In the genomic region with DNA sequence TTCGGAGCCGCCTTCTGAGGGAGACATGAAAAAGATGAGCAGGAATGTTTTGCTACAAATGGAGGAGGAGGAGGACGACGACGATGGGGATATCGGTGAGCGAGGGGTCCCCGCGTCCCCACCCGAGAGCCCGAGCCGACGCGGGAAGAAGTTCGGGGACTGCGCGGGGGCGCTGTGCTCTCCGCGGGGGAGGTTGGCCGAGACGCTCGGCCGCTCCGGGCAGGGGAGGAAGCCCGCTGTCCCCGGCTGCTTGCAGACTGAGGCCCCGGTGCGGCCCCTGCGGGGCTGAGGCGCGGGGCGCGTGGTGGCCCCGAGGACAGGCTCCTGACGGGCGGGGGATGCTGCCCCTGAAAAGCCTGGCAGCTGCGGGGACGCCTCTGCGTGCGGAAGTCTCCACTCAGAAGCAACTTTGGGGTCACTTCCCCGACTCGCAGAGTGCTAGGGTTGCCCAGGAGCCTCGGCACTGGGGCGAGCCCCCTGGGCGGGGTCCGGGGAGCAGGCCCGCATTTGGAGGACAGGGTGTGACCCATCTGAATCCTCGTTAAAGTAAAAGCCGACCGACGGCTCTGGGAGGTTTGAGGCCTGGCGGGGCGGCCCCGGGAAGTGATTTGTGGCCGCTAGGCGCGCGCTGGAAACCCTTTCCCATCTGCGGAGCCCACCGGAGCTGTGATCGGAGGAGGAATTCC, we compare ENCODE assay signal across 7 cellular contexts. TPM values are rescaled to one million over a fixed set of nuclear protein-coding genes. Genes with fewer than 3 reads are reported as not detected.
DNase-seq lines count a peak whose midpoint lies in the region; FAIRE-seq and TF ChIP-seq lines count a peak whose summit lies in the region.

No MANE protein-coding gene starts in this region.

- no peaks in the 10 kb centered on the region; the same call in 1 of the 2 replicates for H3K79me1 ChIP-seq in H1 (ENCODE audit: low read depth, low read length)

- H3K4me3 ChIP-seq in HAP-1 (peak overlapping the region; percentile 78), MM.1S (ENCODE audit: low read length) (peak overlapping the region; percentile 81), H1 (ENCODE audit: extremely low read depth in 1 of 4, insufficient read depth in 2 of 4, low read depth in 3 of 4, low read length in 4 of 4) (peak overlapping the region; percentile 70 to 98 (median 84))

- peak overlapping the region; percentile 88 for H3K56ac ChIP-seq in H1 (replicated peaks; ENCODE audit: insufficient read length, low read depth, low read length)

- peak overlapping the region; percentile 53 for H4K91ac ChIP-seq in H1 (replicated peaks; ENCODE audit: insufficient read length, low read length)

- peaks cover 5% of the 10 kb centered on the region for H3K9me3 Mint-ChIP-seq in mesothelial cell of epicardium

- H2BK15ac ChIP-seq in H1 (ENCODE audit: low read length), result no peak overlapping the region

- H2BK12ac ChIP-seq in H1 (ENCODE audit: low read depth, low read length), result no peak overlapping the region

- peak overlapping the region; percentile 84 for H2AFZ ChIP-seq in MM.1S (ENCODE audit: low read length)
- no peak overlapping the region; the same call in 1 of the 2 replicates for H2AFZ ChIP-seq in H1 (ENCODE audit: low read length)

- POLR2A ChIA-PET in H1 (lab: Charles Lee; ENCODE audit: partially characterized antibody), result interaction anchor here (1.0 to 7.5 kb wide), 13 partner anchors 9 to 58 kb away, joined by 3 to 75 read pairs (median 5); no protein-coding TSS in a partner anchor

- peaks cover 34% of the 10 kb centered on the region for H3K4me1 Mint-ChIP-seq in mesothelial cell of epicardium

- H3K27me3 Mint-ChIP-seq in mesothelial cell of epicardium (ENCODE audit: low read depth), result no peaks in the 10 kb centered on the region

- peak overlapping the region; percentile 80 for H3K18ac ChIP-seq in H1 (ENCODE audit: extremely low read depth, low read length)

- CTCF ChIA-PET in H1 (lab: Charles Lee; ENCODE audit: partially characterized antibody), result interaction anchor here (0.9 to 2.3 kb wide), 11 partner anchors 10 to 209 kb away, joined by 3 to 10 read pairs (median 4); no protein-coding TSS in a partner anchor

- H4K8ac ChIP-seq in H1 (ENCODE audit: extremely low read depth, insufficient read depth, low read length), result peak overlapping the region; percentile 88

- peak; percentile 37 for TF ChIP-seq CTCF in GM12874 (IDR thresholded peaks at IDR 0.05; ENCODE audit: insufficient read depth, low read depth, low read length)
- peak; percentile 15; the same call in 1 of the 2 replicates for TF ChIP-seq CTCF in MM.1S (IDR thresholded peaks at IDR 0.05; ENCODE audit: low read length)
- TF ChIP-seq CTCF in H1 (IDR thresholded peaks at IDR 0.05; ENCODE audit: control extremely low read depth in 1 of 3, insufficient read depth in 1 of 3, low read depth in 1 of 3, low read length in 3 of 3), result peak; percentile 6 to 18 (median 15); a peak in 3 of 4 replicates
- TF ChIP-seq CTCF in mesothelial cell of epicardium (IDR thresholded peaks at IDR 0.05; ENCODE audit: unreplicated experiment), result no peak

- peak overlapping the region; percentile 84 for H3K4me3 Mint-ChIP-seq in mesothelial cell of epicardium

- H3K4me2 ChIP-seq in MM.1S (ENCODE audit: low read depth, low read length), result peak overlapping the region; percentile 77; the same call in 1 of the 2 replicates
- H3K4me2 ChIP-seq in H1 (ENCODE audit: insufficient read depth in 1 of 2, low read depth in 2 of 2, low read length in 2 of 2), result peak overlapping the region; percentile 94 to 98

- peak overlapping the region; percentile 99 for H3K27ac Mint-ChIP-seq in mesothelial cell of epicardium

- peaks cover 5% of the 10 kb centered on the region for H3K36me3 Mint-ChIP-seq in mesothelial cell of epicardium

- no peak overlapping the region for H3K14ac ChIP-seq in H1 (ENCODE audit: insufficient read length)

- in situ Hi-C loops in HAP-1 (cut with MboI; ENCODE audit: low sequenced_read_pairs), result no loop called here

- peaks cover 58% of the 10 kb centered on the region for H3K79me2 ChIP-seq in MM.1S (ENCODE audit: low read length)
- H3K79me2 ChIP-seq in H1 (ENCODE audit: control insufficient read depth in 1 of 2, insufficient read depth in 2 of 2, low read length in 2 of 2), result peaks cover 6 to 47% of the 10 kb centered on the region in 2 experiments

- peaks cover 4% of the 10 kb centered on the region for H3K23me2 ChIP-seq in H1 (ENCODE audit: low read depth, low read length)

- no peak overlapping the region for H2BK120ac ChIP-seq in H1 (replicated peaks; ENCODE audit: low read depth, low read length)

- peak overlapping the region; percentile 80 for H3K27ac ChIP-seq in MM.1S (ENCODE audit: low read length)
- H3K27ac ChIP-seq in H1 (ENCODE audit: low read depth, low read length), result peak overlapping the region; percentile 86; the same call in 1 of the 2 replicates

- H4K20me1 ChIP-seq in MM.1S (ENCODE audit: insufficient read depth, low read length) (no peaks in the 10 kb centered on the region), H1 (replicated peaks in 1 of 2; ENCODE audit: control insufficient read depth in 1 of 2, insufficient read depth in 2 of 2, low read length in 2 of 2) (no peaks in the 10 kb centered on the region)

- H3K27me3 ChIP-seq in HAP-1 (ENCODE audit: low read depth) (no peaks in the 10 kb centered on the region), MM.1S (replicated peaks; ENCODE audit: insufficient read depth, low read length) (no peaks in the 10 kb centered on the region), H1 (replicated peaks in 1 of 4; ENCODE audit: control insufficient read depth in 3 of 4, extremely low read depth in 1 of 4, insufficient read depth in 3 of 4, low read length in 3 of 4) (no peaks in the 10 kb centered on the region)

- peak overlapping the region; percentile 74 for H4K5ac ChIP-seq in H1 (ENCODE audit: insufficient read length, low read depth, low read length)

- H2BK5ac ChIP-seq in H1 (ENCODE audit: low read depth, low read length), result peak overlapping the region; percentile 94

- H3K4ac ChIP-seq in H1 (replicated peaks; ENCODE audit: insufficient read length, low read depth, low read length), result no peak overlapping the region

- H2BK20ac ChIP-seq in H1 (ENCODE audit: low read length), result no peak overlapping the region

- H3F3A ChIP-seq in MM.1S (ENCODE audit: insufficient read depth, low read length), result peaks cover 22% of the 10 kb centered on the region

- WGBS in H1 (ENCODE audit: extremely low coverage in 1 of 2, insufficient coverage in 1 of 2, insufficient read length in 1 of 2, insufficient replicate concordance in 2 of 2, low coverage in 1 of 2, low lambda C conversion rate in 2 of 2, missing lambda C conversion rate in 1 of 2), 2 experiments, result 2% methylated on average over 61 of the region's 62 CpGs; no CpG with 5 or more reads in 1 of the 2 experiments

- H3K4me1 ChIP-seq in HAP-1 (peaks cover 22% of the 10 kb centered on the region), MM.1S (ENCODE audit: low read length) (peaks cover 19% of the 10 kb centered on the region), H1 (replicated peaks in 1 of 4; ENCODE audit: control insufficient read depth in 3 of 4, insufficient read depth in 4 of 4, low read length in 3 of 4) (peaks cover 0 to 21% (median 11%) of the 10 kb centered on the region in 4 experiments; a peak in 5 of 7 replicates)

- H3K9me2 ChIP-seq in MM.1S (replicated peaks; ENCODE audit: insufficient read depth, low read length), result no peaks in the 10 kb centered on the region

- H3K9ac ChIP-seq in MM.1S (ENCODE audit: low read length), result peak overlapping the region; percentile 82
- H3K9ac ChIP-seq in H1 (replicated peaks in 1 of 4; ENCODE audit: extremely low read depth in 1 of 4, low read depth in 3 of 4, low read length in 3 of 4), result peak overlapping the region; percentile 67 to 95 (median 82)

- TF ChIP-seq RAD21 in H1 (IDR thresholded peaks at IDR 0.05 in 1 of 2, conservative IDR thresholded peaks at IDR 0.05 in 1 of 2; ENCODE audit: low read depth in 2 of 2, low read length in 2 of 2), result peak; percentile 27 to 28; a peak in 3 of 4 replicates

- H2AK5ac ChIP-seq in H1 (ENCODE audit: low read depth, low read length), result no peak overlapping the region

- H3K9me3 ChIP-seq in HAP-1 (no peaks in the 10 kb centered on the region), MM.1S (replicated peaks; ENCODE audit: insufficient read depth, low read length) (no peaks in the 10 kb centered on the region), H1 (ENCODE audit: insufficient read depth in 2 of 2, low read depth in 1 of 2, low read length in 1 of 2) (no peaks in the 10 kb centered on the region)

- FAIRE-seq in H1 (lab: Jason Lieb, UNC), result no peak

- H3K36me3 ChIP-seq in HAP-1 (replicated peaks) (no peaks in the 10 kb centered on the region), MM.1S (replicated peaks; ENCODE audit: insufficient read depth, low read length) (no peaks in the 10 kb centered on the region), H1 (ENCODE audit: control insufficient read depth in 2 of 4, insufficient read depth in 4 of 4, low read length in 3 of 4) (no peaks in the 10 kb centered on the region)

- no peak for TF ChIP-seq EP300 in H1 (IDR thresholded peaks at IDR 0.05; ENCODE audit: borderline replicate concordance in 1 of 2, low read depth in 2 of 2, low read length in 2 of 2)

- DNase-seq in HAP-1 (ENCODE audit: low spot score in 2 of 2) (peak; percentile 44 to 70), MM.1S (peak; percentile 51), H1 (ENCODE audit: low read depth in 1 of 2, low spot score in 2 of 2) (peak in 1 of 2 experiments; percentile 74), mesothelial cell of epicardium (ENCODE audit: low spot score in 2 of 2, unreplicated experiment in 2 of 2) (peak; percentile 38 to 70)
- DNase-seq in activated CD4-positive, alpha-beta T cell treated with anti-CD3 and anti-CD28 coated beads, Interleukin-2, amount 50 U/mL, for 48 hours, result peak; percentile 50 to 56
- DNase-seq in stimulated activated CD8-positive, alpha-beta memory T cell treated with anti-CD3 and anti-CD28 coated beads, Interleukin-4, amount 100 ng/mL, for 1 hour (ENCODE audit: low read depth in 2 of 2, low spot score in 1 of 2), result peak; percentile 9 to 10

- TF ChIP-seq POLR2A in H1 (IDR thresholded peaks at IDR 0.05; ENCODE audit: control extremely low read depth in 1 of 2, low read depth in 2 of 2, low read length in 2 of 2), result no peak

- no peak overlapping the region for H3K23ac ChIP-seq in H1 (ENCODE audit: insufficient read length)

TF ChIP-seq in H1, 55 proteins besides CTCF, POLR2A, EP300 and RAD21 (continues in another document):
- TF ChIP-seq TAF1 (IDR thresholded peaks at IDR 0.05; ENCODE audit: low read depth, low read length), result 0 out of 2 replicates have a peak, but pooled peaks have one; percentile 44
- TF ChIP-seq ASH2L (IDR thresholded peaks at IDR 0.05; ENCODE audit: low read length), result peak; percentile 77

RNA-seq across cellular contexts. Expression of gene ANO6, which starts 0.5 kb away (rescaled TPM):
- 37.6 and 39.7 TPM in 2 replicates for total RNA-seq in H1 (2021; fragmentation: NEBNext Ultra II Directional; extraction: Animal tissue kit (Norgen Biotek cat#: 25700))
- polyA plus RNA-seq in H1 (2011; rRNA removed), result 11.9 and 15.1 TPM in 2 replicates
- polyA plus RNA-seq in H1 (2011; cell fraction: cytosol; rRNA removed), result 18.0 TPM
- 12.8 TPM for polyA plus RNA-seq in H1 (2011; cell fraction: nucleus; rRNA removed)
- polyA plus RNA-seq in H1 (2012, experiment 1 of 2), result 15.8 to 30.8 TPM (median 22.2 TPM) in 4 replicates
- 1.5 TPM for polyA plus RNA-seq in H1 (2012, experiment 2 of 2)
- 50.1 TPM for polyA plus RNA-seq in H1 (2013, experiment 1 of 2)
- polyA plus RNA-seq in H1 (2013, experiment 2 of 2), result 55.0 TPM
- polyA minus RNA-seq in H1 (2011; rRNA and poly(A)+ RNA removed), result 40.5 and 51.2 TPM in 2 replicates
- polyA minus RNA-seq in H1 (2011; cell fraction: cytosol; rRNA and poly(A)+ RNA removed), result 23.3 TPM
- polyA minus RNA-seq in H1 (2011; cell fraction: nucleus; rRNA and poly(A)+ RNA removed), result 48.0 TPM
- total RNA-seq in mesothelial cell of epicardium, result 40.1 to 41.1 TPM (median 40.9 TPM) in 3 replicates
